Comparison of ENCODE assay signal across 8 cellular contexts in genomic region chr16:30785126-30786106, GRCh38. TPM values are rescaled to one million over a fixed set of nuclear protein-coding genes. Genes with fewer than 3 reads are reported as not detected.
DNase-seq lines count a peak whose midpoint lies in the region; ATAC-seq and TF ChIP-seq lines count a peak whose summit lies in the region.

No MANE protein-coding gene starts in this region.

- DNase-seq in CD14-positive monocyte (ENCODE audit: low spot score) (no peak), PC-3 (no peak), endodermal cell (peak; percentile 43), neural crest cell (ENCODE audit: low read depth, low spot score) (no peak), NCI-H2227 treated with DMSO at 0.1 percent for 48 hours (lab: John Stamatoyannopoulos, UW) (no peak), OCI-M2 (lab: John Stamatoyannopoulos, UW; ENCODE audit: unreplicated experiment) (no peak), omental fat pad (ENCODE audit: low spot score) (no peak)
- DNase-seq in NK-92 treated with Interleukin-12 subunit alpha and Interleukin-12 subunit beta, amount 100 ng/mL, for 24 hours (lab: John Stamatoyannopoulos, UW): no peak

- CTCF ChIA-PET in PC-3 (lab: Charles Lee): no interaction called here

- H3K27me3 Mint-ChIP-seq in CD14-positive monocyte (ENCODE audit: low read depth in 3 of 3) (peaks cover 2 to 6% (median 4%) of the 10 kb centered on the region in 3 donors), endodermal cell (ENCODE audit: insufficient read depth) (peaks cover 3% of the 10 kb centered on the region), neural crest cell (ENCODE audit: low read depth) (no peaks in the 10 kb centered on the region)

- H3K9me3 Mint-ChIP-seq in CD14-positive monocyte (peaks cover 0 to 2% (median 0%) of the 10 kb centered on the region in 7 donors), endodermal cell (no peaks in the 10 kb centered on the region), neural crest cell (no peaks in the 10 kb centered on the region)

- H3K27me3 ChIP-seq in PC-3 (ENCODE audit: low read length) (no peaks in the 10 kb centered on the region), endodermal cell (ENCODE audit: control insufficient read depth, insufficient read depth, low read length, poor library complexity, severe bottlenecking) (no peaks in the 10 kb centered on the region)

- no peak overlapping the region for H2AFZ ChIP-seq in PC-3 (ENCODE audit: low read length)

- no peaks in the 10 kb centered on the region for H4K20me1 ChIP-seq in PC-3 (ENCODE audit: low read length)

- H3F3A ChIP-seq in PC-3 (ENCODE audit: low read length, unreplicated experiment): no peaks in the 10 kb centered on the region

- H3K4me3 Mint-ChIP-seq in CD14-positive monocyte (peak overlapping the region; percentile 90 to 92), endodermal cell (peak overlapping the region; percentile 80), neural crest cell (peak overlapping the region; percentile 93)

- no peaks in the 10 kb centered on the region for H3K9me2 ChIP-seq in PC-3 (replicated peaks; ENCODE audit: low read length)

- no peak for TF ChIP-seq CTCF in CD14-positive monocyte (IDR thresholded peaks at IDR 0.05)
- TF ChIP-seq CTCF in PC-3 (conservative IDR thresholded peaks at IDR 0.05; ENCODE audit: low read depth, low read length): no peak
- TF ChIP-seq CTCF in endodermal cell (conservative IDR thresholded peaks at IDR 0.05): no peak
- no peak for TF ChIP-seq CTCF in neural crest cell (conservative IDR thresholded peaks at IDR 0.05)
- TF ChIP-seq CTCF in omental fat pad (IDR thresholded peaks at IDR 0.05): no peak

- H3K9ac ChIP-seq in PC-3 (ENCODE audit: low read length) (peak overlapping the region; percentile 76; the same call in 1 of the 2 replicates), endodermal cell (ENCODE audit: extremely low read depth, low read length, poor library complexity, severe bottlenecking) (peak overlapping the region; percentile 64)

- ATAC-seq in PC-3: no peak
- no peak for ATAC-seq in omental fat pad (ENCODE audit: low FRiP score)

- H3K36me3 Mint-ChIP-seq in CD14-positive monocyte: peaks cover 16 to 31% of the 10 kb centered on the region in 2 donors
- peaks cover 33% of the 10 kb centered on the region for H3K36me3 Mint-ChIP-seq in endodermal cell (ENCODE audit: low read depth)
- H3K36me3 Mint-ChIP-seq in neural crest cell (ENCODE audit: low read depth): peaks cover 3% of the 10 kb centered on the region

- H3K36me3 ChIP-seq in PC-3 (ENCODE audit: low read depth, low read length): no peaks in the 10 kb centered on the region
- H3K36me3 ChIP-seq in endodermal cell (ENCODE audit: control insufficient read depth, insufficient read depth, low read length): peaks cover 44% of the 10 kb centered on the region

- peaks cover 21% of the 10 kb centered on the region for H3K79me2 ChIP-seq in PC-3 (ENCODE audit: low read length)

- H3K4me2 ChIP-seq in PC-3 (ENCODE audit: low read length): peak overlapping the region; percentile 88

- H3K4me3 ChIP-seq in PC-3 (ENCODE audit: low read length) (peak overlapping the region; percentile 88; the same call in 1 of the 2 replicates), endodermal cell (ENCODE audit: low read length) (peak overlapping the region; percentile 90)

- BruUV-seq in PC-3 (replicated peaks; lab: Mats Ljungman, UMichigan): TSS peak; percentile 22

- H3K4me1 Mint-ChIP-seq in CD14-positive monocyte (peaks cover 40% of the 10 kb centered on the region), endodermal cell (peaks cover 12% of the 10 kb centered on the region), neural crest cell (peaks cover 14% of the 10 kb centered on the region)

- H3K27ac Mint-ChIP-seq in CD14-positive monocyte (peak overlapping the region in 2 of 7 donors; percentile 66 to 77), endodermal cell (peak overlapping the region; percentile 35), neural crest cell (ENCODE audit: unreplicated experiment) (no peak overlapping the region)

- POLR2A ChIA-PET in PC-3 (lab: Charles Lee; ENCODE audit: unreplicated experiment): no interaction called here

- intact Hi-C loops in CD14-positive monocyte (cut with micrococcal nuclease): loop anchor here in 1 of 2 donors (2.0 kb wide), 1 partner anchor 21 kb away; no protein-coding TSS in a partner anchor
- intact Hi-C loops in PC-3 (cut with micrococcal nuclease): no loop called here

- H3K27ac ChIP-seq in PC-3 (ENCODE audit: low read length) (no peak overlapping the region), endodermal cell (ENCODE audit: low read depth, low read length) (no peak overlapping the region)

- H3K4me1 ChIP-seq in PC-3 (ENCODE audit: insufficient read depth, low read length): peaks cover 4% of the 10 kb centered on the region; the same call in 1 of the 2 replicates
- H3K4me1 ChIP-seq in endodermal cell (ENCODE audit: control insufficient read depth, insufficient read depth, low read length): no peaks in the 10 kb centered on the region

- WGBS in endodermal cell (ENCODE audit: insufficient coverage in 1 of 2, insufficient read length in 1 of 2), 2 experiments: 86% methylated on average over 7 of the region's 7 CpGs; no CpG with 5 or more reads in 1 of the 2 experiments

- no peaks in the 10 kb centered on the region for H3K9me3 ChIP-seq in PC-3 (ENCODE audit: low read length)
- no peaks in the 10 kb centered on the region for H3K9me3 ChIP-seq in endodermal cell (ENCODE audit: control insufficient read depth, low read length)

RNA-seq across cellular contexts. Expression of gene ZNF629, which starts 1.6 kb away (rescaled TPM):
- polyA plus RNA-seq in CD14-positive monocyte: under 1 TPM; 0.27 to 0.73 TPM
- total RNA-seq in PC-3 (2014; rRNA removed) (7.8 and 8.4 TPM in 2 replicates), endodermal cell (10 to 100 TPM; 31.8 to 33.3 TPM), neural crest cell (41.0 and 41.4 TPM in 2 replicates), omental fat pad (10 to 100 TPM in 2 of 4 donors, 1 to 10 TPM in 2; 8.7 to 15.0 (median 11.5) TPM)
- polyA plus RNA-seq in endodermal cell (2013, experiment 1 of 2): 24.3 TPM
- polyA plus RNA-seq in endodermal cell (2013, experiment 2 of 2): 24.7 TPM

RNA-seq across cellular contexts. Expression of gene RNF40, which starts 23.3 kb away (rescaled TPM):
- 10 to 100 TPM; 14.8 to 34.9 TPM for polyA plus RNA-seq in CD14-positive monocyte
- 64.1 and 80.2 TPM in 2 replicates for total RNA-seq in PC-3 (2014; rRNA removed)
- 10 to 100 TPM; 88.4 to 95.8 TPM for total RNA-seq in endodermal cell
- polyA plus RNA-seq in endodermal cell (2013, experiment 1 of 2): 89.1 TPM
- 85.4 TPM for polyA plus RNA-seq in endodermal cell (2013, experiment 2 of 2)
- total RNA-seq in neural crest cell: 154 and 157 TPM in 2 replicates
- 10 to 100 TPM; 53.9 to 77.7 (median 69.5) TPM for total RNA-seq in omental fat pad

RNA-seq across cellular contexts. Expression of gene CFAP119, which starts 23.6 kb away (rescaled TPM):
- polyA plus RNA-seq in CD14-positive monocyte: 1 to 10 TPM; 2.4 to 3.5 TPM
- total RNA-seq in PC-3 (2014; rRNA removed): 8.6 and 9.6 TPM in 2 replicates
- total RNA-seq in endodermal cell: 10 to 100 TPM in 1 of 2 donors, 1 to 10 TPM in 1; 6.9 to 12.6 TPM
- polyA plus RNA-seq in endodermal cell (2013, experiment 1 of 2): 8.2 TPM
- polyA plus RNA-seq in endodermal cell (2013, experiment 2 of 2): 9.1 TPM
- 14.4 and 18.5 TPM in 2 replicates for total RNA-seq in neural crest cell
- total RNA-seq in omental fat pad: 1 to 10 TPM; 1.4 to 4.8 (median 2.5) TPM

RNA-seq across cellular contexts. Expression of gene PHKG2, which starts 37.2 kb away (rescaled TPM):
- polyA plus RNA-seq in CD14-positive monocyte: 10 to 100 TPM; 45.4 to 54.2 TPM
- total RNA-seq in PC-3 (2014; rRNA removed) (28.6 and 30.9 TPM in 2 replicates), endodermal cell (10 to 100 TPM; 49.8 to 54.8 TPM), neural crest cell (39.2 and 40.8 TPM in 2 replicates), omental fat pad (10 to 100 TPM; 25.2 to 34.0 (median 29.4) TPM)
- polyA plus RNA-seq in endodermal cell (2013, experiment 1 of 2): 33.9 TPM
- 33.8 TPM for polyA plus RNA-seq in endodermal cell (2013, experiment 2 of 2)
